Comparison of ENCODE assay signal across 10 cellular contexts in the genomic region with DNA sequence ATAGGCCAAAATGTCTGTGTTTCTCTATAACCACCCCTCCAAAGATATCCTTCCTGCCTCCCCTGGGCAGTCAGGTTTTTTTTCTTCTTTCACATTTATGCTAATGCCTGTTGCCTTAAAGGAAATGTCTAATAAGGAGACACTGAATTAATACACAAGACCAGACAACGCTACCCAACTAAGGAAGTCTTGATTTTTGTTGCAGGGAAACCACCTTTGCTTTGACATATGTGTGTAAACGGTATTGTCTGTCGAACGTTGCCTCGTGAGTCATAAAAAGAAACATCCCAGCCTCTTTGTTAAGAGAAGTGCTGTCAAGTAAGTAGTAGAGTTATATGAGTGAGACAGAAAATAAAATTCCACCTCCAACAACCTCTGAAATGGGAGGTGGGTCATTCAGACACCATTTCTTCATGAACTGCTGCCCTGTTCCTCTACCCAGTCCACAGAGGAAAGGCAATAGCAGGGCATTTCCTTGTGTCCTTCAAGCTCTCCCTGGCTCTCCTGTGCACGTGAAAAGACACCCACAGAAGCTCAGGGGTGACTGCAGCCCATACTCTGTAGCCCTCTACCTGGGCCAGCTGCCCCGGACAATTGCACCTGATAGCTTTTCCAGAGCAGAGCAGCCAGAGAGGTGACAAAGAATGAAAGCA. TPM values are rescaled to one million over a fixed set of nuclear protein-coding genes. Genes with fewer than 3 reads are reported as not detected.
DNase-seq lines count a peak whose midpoint lies in the region; ATAC-seq lines count a peak whose summit lies in the region.
"Had no signal": no experiment of that assay in that cellular context is flagged by ENCODE, and none has a peak within 500 bp of the region (broad histone marks: within the 10 kb centered on the region; RNA-seq: fewer than 3 reads in every experiment).

No MANE protein-coding gene starts in this region.

- peaks cover 5 to 13% (median 9%) of the 10 kb centered on the region in 4 donors for H3K4me1 Mint-ChIP-seq in naive thymus-derived CD8-positive, alpha-beta T cell

- H3K36me3 ChIP-seq in GM23248 (ENCODE audit: low read depth), result no peaks in the 10 kb centered on the region

- in situ Hi-C loops in GM23248 (cut with MboI), result no loop called here

- POLR2A ChIA-PET in naive thymus-derived CD8-positive, alpha-beta T cell (lab: Charles Lee), result no interaction called here

- DNase-seq in activated CD4-positive, CD25-positive, alpha-beta regulatory T cell treated with anti-CD3 and anti-CD28 coated beads, Interleukin-2, amount 50 U/mL, for 72 hours, result no peak
- DNase-seq in naive thymus-derived CD8-positive, alpha-beta T cell, result no peak
- no peak for DNase-seq in epidermal melanocyte (ENCODE audit: insufficient read length, low spot score)
- DNase-seq in GM19240 (ENCODE audit: insufficient read length, low spot score), result no peak
- DNase-seq in GM23248, result no peak
- DNase-seq: NCI-H2107, nucleus accumbens had no signal

- H3F3A ChIP-seq in GM23248 (ENCODE audit: insufficient read depth), result no peaks in the 10 kb centered on the region

- H3K79me2 ChIP-seq in GM23248 (ENCODE audit: insufficient read depth), result no peaks in the 10 kb centered on the region

- WGBS in GM23248 (ENCODE audit: low coverage in 1 of 2, low lambda C conversion rate in 2 of 2, missing lambda C conversion rate in 2 of 2), 2 experiments, result 50 to 53% methylated on average over 7 of the region's 7 CpGs

- H3K9me3 ChIP-seq in GM23248 (ENCODE audit: low read depth), result no peaks in the 10 kb centered on the region

- peaks cover 0 to 14% (median 10%) of the 10 kb centered on the region in 3 donors for H3K36me3 Mint-ChIP-seq in naive thymus-derived CD8-positive, alpha-beta T cell

- no peaks in the 10 kb centered on the region for H3K9me2 ChIP-seq in GM23248 (ENCODE audit: insufficient read depth)

- H3K4me2 ChIP-seq in GM23248 (ENCODE audit: unreplicated experiment), result no peak overlapping the region

- peaks cover 0 to 14% (median 5%) of the 10 kb centered on the region in 9 donors for H3K9me3 Mint-ChIP-seq in naive thymus-derived CD8-positive, alpha-beta T cell

- H3K27ac ChIP-seq in GM23248, result no peak overlapping the region

- H3K27me3 ChIP-seq in GM23248 (replicated peaks; ENCODE audit: insufficient read depth), result peaks cover 55% of the 10 kb centered on the region

- H3K4me3 Mint-ChIP-seq in naive thymus-derived CD8-positive, alpha-beta T cell, result peak overlapping the region in 4 of 10 donors; percentile 11 to 38 (median 27)

- H3K27ac Mint-ChIP-seq in naive thymus-derived CD8-positive, alpha-beta T cell, result peak overlapping the region in 2 of 10 donors; percentile 7 to 13

- no peaks in the 10 kb centered on the region for H4K20me1 ChIP-seq in GM23248 (ENCODE audit: insufficient read depth)

- H3K4me3 ChIP-seq in GM23248, result no peak overlapping the region

- peaks cover 15 to 35% (median 20%) of the 10 kb centered on the region in 5 donors for H3K27me3 Mint-ChIP-seq in naive thymus-derived CD8-positive, alpha-beta T cell

- H3K9ac ChIP-seq in GM23248, result no peak overlapping the region

- peak; percentile 95 to 99 for ATAC-seq in activated CD4-positive, CD25-positive, alpha-beta regulatory T cell treated with anti-CD3 and anti-CD28 coated beads, Interleukin-2, amount 50 U/mL, for 24 hours
- ATAC-seq in GM21723 (IDR thresholded peaks at IDR 0.05; ENCODE audit: unreplicated experiment) (peak; percentile 96), HG03571 (IDR thresholded peaks at IDR 0.05; ENCODE audit: unreplicated experiment) (peak; percentile 79)
- peak; percentile 49 to 73 for ATAC-seq in naive thymus-derived CD8-positive, alpha-beta T cell

- no peaks in the 10 kb centered on the region for H3K4me1 ChIP-seq in GM23248 (ENCODE audit: insufficient read depth)

- no peak overlapping the region for H2AFZ ChIP-seq in GM23248

RNA-seq across cellular contexts. Expression of a gene that starts 10.2 kb away (rescaled TPM):
- total RNA-seq in naive thymus-derived CD8-positive, alpha-beta T cell, result under 1 TPM in 1 of 2 experiments, not detected in 1; 0.33 TPM
- polyA plus RNA-seq in naive thymus-derived CD8-positive, alpha-beta T cell, result 1 to 10 TPM in 1 of 3 donors, not detected in 2; 2.4 TPM
- total RNA-seq in GM23248 (2014; rRNA removed; shearing (Covaris generic)), result not detected in 2 replicates
- not detected in 2 replicates for polyA plus RNA-seq in GM23248 (2016; fragmentation: Nextera tagmentation; extraction: Ambion mirVana)
